ENCODE assay signal across 11 cellular contexts in genomic region chr16:68000450-68000849, GRCh38. TPM values are rescaled to one million over a fixed set of nuclear protein-coding genes. Genes with fewer than 3 reads are reported as not detected.
DNase-seq lines count a peak whose midpoint lies in the region; ATAC-seq, FAIRE-seq and TF ChIP-seq lines count a peak whose summit lies in the region.
"Had no signal": no experiment of that assay in that cellular context is flagged by ENCODE, and none has a peak within 500 bp of the region (broad histone marks: within the 10 kb centered on the region; RNA-seq: fewer than 3 reads in every experiment).

No MANE protein-coding gene starts in this region.

- H3K4me2 ChIP-seq in HepG2 (ENCODE audit: low read depth, low read length) = no peak overlapping the region; the same call in 1 of the 2 replicates

- CTCF ChIA-PET in HepG2 (lab: Yijun Ruan, JAX; ENCODE audit: low intra/inter-chr PET ratio, low total read pairs) = no interaction called here

- TF ChIP-seq CTCF in liver (IDR thresholded peaks at IDR 0.05; ENCODE audit: low read depth, low read length, missing input control) (no peak), HepG2 (CRISPR knock-in tag; IDR thresholded peaks at IDR 0.05) (no peak), mucosa of descending colon (IDR thresholded peaks at IDR 0.05) (no peak), stomach (IDR thresholded peaks at IDR 0.05) (no peak), esophagus muscularis mucosa (IDR thresholded peaks at IDR 0.05) (no peak)

- in situ Hi-C loops in HepG2 (cut with HindIII; ENCODE audit: extremely low pct_ligation_motif_present, low pct_unique_long_range_greater_than_20kb) = no loop called here

- POLR2A ChIA-PET in HepG2 (lab: Yijun Ruan, JAX) = interaction anchor here (2.1 kb wide), 1 partner anchor 23 kb away, joined by 7 read pairs; the partner anchor contains the start of genes DDX28 and DUS2

- intact Hi-C loops in HepG2 (cut with micrococcal nuclease; ENCODE audit: unreplicated experiment) = no loop called here
- intact Hi-C loops in mucosa of descending colon (cut with DNase I, micrococcal nuclease) = no loop called here
- intact Hi-C loops in stomach (cut with DNase I; ENCODE audit: low total_unique reads) = no loop called here
- intact Hi-C loops in esophagus muscularis mucosa (cut with DNase I) = no loop called here

- no peaks in the 10 kb centered on the region for H4K20me1 ChIP-seq in HepG2 (ENCODE audit: insufficient read depth, low read length)

- TF ChIP-seq RAD21 in liver (IDR thresholded peaks at IDR 0.05) = no peak
- no peak for TF ChIP-seq RAD21 in HepG2 (CRISPR knock-in tag; IDR thresholded peaks at IDR 0.05)

- H3K27me3 ChIP-seq in liver (ENCODE audit: control insufficient read depth in 4 of 4, insufficient read depth in 4 of 4, low read length in 3 of 4) = no peaks in the 10 kb centered on the region
- H3K27me3 ChIP-seq in HepG2 (ENCODE audit: control insufficient read depth in 1 of 2, insufficient read depth in 2 of 2, low read length in 2 of 2) = no peaks in the 10 kb centered on the region
- H3K27me3 ChIP-seq in stomach = no peaks in the 10 kb centered on the region
- H3K27me3 ChIP-seq in esophagus muscularis mucosa = no peaks in the 10 kb centered on the region

- H3K4me3 ChIP-seq in liver (ENCODE audit: low read depth in 1 of 3, low read length in 3 of 3) = no peak overlapping the region
- H3K4me3 ChIP-seq in HepG2 (replicated peaks in 1 of 3; ENCODE audit: insufficient read depth in 1 of 3, low read depth in 2 of 3, low read length in 3 of 3) = no peak overlapping the region
- H3K4me3 ChIP-seq in mucosa of descending colon = no peak overlapping the region
- H3K4me3 ChIP-seq in stomach = no peak overlapping the region
- no peak overlapping the region for H3K4me3 ChIP-seq in esophagus muscularis mucosa

- H3K9ac ChIP-seq in liver (ENCODE audit: low read depth in 1 of 2, low read length in 2 of 2) = no peak overlapping the region
- no peak overlapping the region for H3K9ac ChIP-seq in HepG2 (ENCODE audit: insufficient read depth, low read depth, low read length)

- no peak overlapping the region for H2AFZ ChIP-seq in HepG2 (ENCODE audit: low read length)

- BruUV-seq in HepG2 (replicated peaks; lab: Mats Ljungman, UMichigan) = no TSS peak

- no peak for DNase-seq in HepG2 (ENCODE audit: low spot score)
- DNase-seq in mucosa of descending colon = no peak
- DNase-seq in stomach = no peak
- no peak for DNase-seq in esophagus muscularis mucosa (ENCODE audit: extremely low spot score)
- DNase-seq in retina = no peak
- DNase-seq: endodermal cell, NCI-H2171 had no signal

- peaks cover 0 to 6% (median 2%) of the 10 kb centered on the region in 4 donors for H3K4me1 ChIP-seq in liver (ENCODE audit: control insufficient read depth in 4 of 4, insufficient read depth in 4 of 4, low read length in 3 of 4)
- H3K4me1 ChIP-seq in HepG2 (ENCODE audit: insufficient read depth, low read length) = peaks cover 45% of the 10 kb centered on the region
- no peaks in the 10 kb centered on the region for H3K4me1 ChIP-seq in mucosa of descending colon (ENCODE audit: low read depth)
- peaks cover 0 to 35% (median 7%) of the 10 kb centered on the region in 4 donors for H3K4me1 ChIP-seq in stomach
- peaks cover 0 to 16% (median 4%) of the 10 kb centered on the region in 4 donors for H3K4me1 ChIP-seq in esophagus muscularis mucosa

- WGBS in liver = 53% methylated on average over 3 of the region's 3 CpGs
- WGBS in HepG2 (ENCODE audit: low lambda C conversion rate) = 35% methylated on average over 3 of the region's 3 CpGs
- 30 to 44% (median 40%) methylated on average over 3 of the region's 3 CpGs for WGBS in stomach, 5 donors
- WGBS in esophagus muscularis mucosa = 45% methylated on average over 2 of the region's 3 CpGs

- H3K36me3 ChIP-seq in liver (ENCODE audit: control insufficient read depth in 4 of 4, insufficient read depth in 3 of 4, low read depth in 1 of 4, low read length in 3 of 4) (no peaks in the 10 kb centered on the region), HepG2 (replicated peaks in 1 of 2; ENCODE audit: control insufficient read depth in 1 of 2, insufficient read depth in 2 of 2, low read length in 2 of 2) (no peaks in the 10 kb centered on the region), mucosa of descending colon (ENCODE audit: low read depth) (no peaks in the 10 kb centered on the region), stomach (no peaks in the 10 kb centered on the region), esophagus muscularis mucosa (no peaks in the 10 kb centered on the region)

- FAIRE-seq in HepG2 (lab: Jason Lieb, UNC) = no peak

- no peaks in the 10 kb centered on the region for H3K79me2 ChIP-seq in HepG2 (ENCODE audit: insufficient read depth, low read length)

- TF ChIP-seq EP300 in HepG2 (IDR thresholded peaks at IDR 0.05; ENCODE audit: low read depth in 2 of 2, low read length in 2 of 2) = no peak
- TF ChIP-seq EP300 in HepG2 (CRISPR knock-in tag; IDR thresholded peaks at IDR 0.05; ENCODE audit: borderline replicate concordance) = no peak
- TF ChIP-seq EP300 in stomach (IDR thresholded peaks at IDR 0.05) = no peak
- TF ChIP-seq EP300 in esophagus muscularis mucosa (IDR thresholded peaks at IDR 0.05) = no peak

- no peak for TF ChIP-seq POLR2A in HepG2 (IDR thresholded peaks at IDR 0.05; ENCODE audit: insufficient read depth in 1 of 2, low read depth in 2 of 2, low read length in 2 of 2)
- TF ChIP-seq POLR2A in stomach (IDR thresholded peaks at IDR 0.05) = no peak
- TF ChIP-seq POLR2A in esophagus muscularis mucosa (IDR thresholded peaks at IDR 0.05; ENCODE audit: low read depth) = no peak

- ATAC-seq in HepG2 (no peak; the same call in 2 of the 3 replicates), mucosa of descending colon (peak; percentile 29), HG03097 (IDR thresholded peaks at IDR 0.05; ENCODE audit: low FRiP score, unreplicated experiment) (no peak)
- ATAC-seq: HCT116 had no signal

- H3K9me3 ChIP-seq in liver (ENCODE audit: control insufficient read depth in 4 of 4, low read length in 3 of 4) = no peaks in the 10 kb centered on the region
- H3K9me3 ChIP-seq in HepG2 (ENCODE audit: low read length) = no peaks in the 10 kb centered on the region
- no peaks in the 10 kb centered on the region for H3K9me3 ChIP-seq in mucosa of descending colon
- H3K9me3 ChIP-seq in stomach = no peaks in the 10 kb centered on the region
- H3K9me3 ChIP-seq in esophagus muscularis mucosa = no peaks in the 10 kb centered on the region

- peak overlapping the region; percentile 48 to 61 for H3K27ac ChIP-seq in liver (ENCODE audit: low read depth in 1 of 2, low read length in 2 of 2)
- H3K27ac ChIP-seq in HepG2 (ENCODE audit: extremely low read length, insufficient read depth, low read length) = no peak overlapping the region
- H3K27ac ChIP-seq in cingulate gyrus (ENCODE audit: low read depth, low read length) = peak overlapping the region; percentile 23
- H3K27ac ChIP-seq in stomach = peak overlapping the region in 2 of 5 donors; percentile 65 to 66
- H3K27ac ChIP-seq in esophagus muscularis mucosa (replicated peaks in 1 of 4) = peak overlapping the region in 2 of 4 donors; percentile 34 to 47

RNA-seq across cellular contexts. Expression of gene DPEP2, which starts 1.2 kb away (rescaled TPM):
- total RNA-seq in liver (1 to 10 TPM; 1.9 to 2.4 TPM), HepG2 (2016; rRNA removed; fragmentation: Illumina TruSeq; extraction: Trizol) (not detected in 2 replicates), mucosa of descending colon (1 to 10 TPM; 1.5 to 2.8 (median 1.6) TPM), stomach (1 to 10 TPM in 3 of 5 donors, not detected in 2; 2.4 to 5.2 (median 3.1) TPM), esophagus muscularis mucosa (1 to 10 TPM; 1.4 to 5.5 (median 3.7) TPM)
- polyA plus RNA-seq in liver (1 to 10 TPM; 1.4 to 1.9 TPM), HepG2 (2011; rRNA removed) (0.18 and 0.26 TPM in 2 replicates), stomach (under 1 TPM; 0.61 to 0.95 (median 0.75) TPM)
- total RNA-seq in HepG2 (2016; cell fraction: cytosol; rRNA removed; fragmentation: Illumina TruSeq; extraction: Trizol; ENCODE audit: low read depth) = not detected in 2 replicates
- total RNA-seq in HepG2 (2016; cell fraction: insoluble cytoplasmic fraction; rRNA removed; fragmentation: Illumina TruSeq; extraction: Trizol) = not detected in 2 replicates
- total RNA-seq in HepG2 (2016; cell fraction: membrane; rRNA removed; fragmentation: Illumina TruSeq; extraction: Trizol) = not detected in 2 replicates
- not detected in 2 replicates for total RNA-seq in HepG2 (2016; cell fraction: nucleus; rRNA removed; fragmentation: Illumina TruSeq; extraction: Trizol)
- polyA plus RNA-seq in HepG2 (2011; cell fraction: cytosol; rRNA removed) = 0.08 and 0.27 TPM in 2 replicates
- polyA plus RNA-seq in HepG2 (2011; cell fraction: nucleus; rRNA removed) = 0.38 and 0.45 TPM in 2 replicates
- 0.73 TPM in 1 of 2 replicates, not detected in the other for polyA plus RNA-seq in HepG2 (2012)
- polyA plus RNA-seq in HepG2 (2016; cell fraction: cytosol; fragmentation: Illumina TruSeq; extraction: Trizol; ENCODE audit: low read depth) = not detected in 2 replicates
- polyA plus RNA-seq in HepG2 (2016; cell fraction: insoluble cytoplasmic fraction; fragmentation: Illumina TruSeq; extraction: Trizol; ENCODE audit: low read depth) = not detected in 2 replicates
- polyA plus RNA-seq in HepG2 (2016; cell fraction: membrane; fragmentation: Illumina TruSeq; extraction: Trizol; ENCODE audit: low read depth) = not detected in 2 replicates
- polyA plus RNA-seq in HepG2 (2016; cell fraction: nucleus; fragmentation: Illumina TruSeq; extraction: Trizol; ENCODE audit: insufficient read depth, low read depth) = not detected in 2 replicates
- polyA minus RNA-seq in HepG2 (2011; rRNA and poly(A)+ RNA removed; ENCODE audit: low replicate concordance) = 0.21 and 0.80 TPM in 2 replicates
- polyA minus RNA-seq in HepG2 (2011; cell fraction: cytosol; rRNA and poly(A)+ RNA removed) = 0.53 TPM in 1 of 2 replicates, not detected in the other
- polyA minus RNA-seq in HepG2 (2011; cell fraction: nucleus; rRNA and poly(A)+ RNA removed) = 0.26 TPM in 1 of 2 replicates, not detected in the other

RNA-seq across cellular contexts. Expression of gene DPEP2NB, which starts 15.3 kb away (rescaled TPM):
- total RNA-seq in liver = not detected
- not detected for polyA plus RNA-seq in liver
- not detected in 2 replicates for total RNA-seq in HepG2 (2016; rRNA removed; fragmentation: Illumina TruSeq; extraction: Trizol)
- not detected in 2 replicates for total RNA-seq in HepG2 (2016; cell fraction: cytosol; rRNA removed; fragmentation: Illumina TruSeq; extraction: Trizol; ENCODE audit: low read depth)
- total RNA-seq in HepG2 (2016; cell fraction: insoluble cytoplasmic fraction; rRNA removed; fragmentation: Illumina TruSeq; extraction: Trizol) = not detected in 2 replicates
- total RNA-seq in HepG2 (2016; cell fraction: membrane; rRNA removed; fragmentation: Illumina TruSeq; extraction: Trizol) = not detected in 2 replicates
- not detected in 2 replicates for total RNA-seq in HepG2 (2016; cell fraction: nucleus; rRNA removed; fragmentation: Illumina TruSeq; extraction: Trizol)
- not detected in 2 replicates for polyA plus RNA-seq in HepG2 (2011; rRNA removed)
- not detected in 2 replicates for polyA plus RNA-seq in HepG2 (2011; cell fraction: cytosol; rRNA removed)
- not detected in 2 replicates for polyA plus RNA-seq in HepG2 (2011; cell fraction: nucleus; rRNA removed)
- polyA plus RNA-seq in HepG2 (2012) = not detected in 2 replicates
- polyA plus RNA-seq in HepG2 (2016; cell fraction: cytosol; fragmentation: Illumina TruSeq; extraction: Trizol; ENCODE audit: low read depth) = not detected in 2 replicates
- not detected in 2 replicates for polyA plus RNA-seq in HepG2 (2016; cell fraction: insoluble cytoplasmic fraction; fragmentation: Illumina TruSeq; extraction: Trizol; ENCODE audit: low read depth)
- not detected in 2 replicates for polyA plus RNA-seq in HepG2 (2016; cell fraction: membrane; fragmentation: Illumina TruSeq; extraction: Trizol; ENCODE audit: low read depth)
- not detected in 2 replicates for polyA plus RNA-seq in HepG2 (2016; cell fraction: nucleus; fragmentation: Illumina TruSeq; extraction: Trizol; ENCODE audit: insufficient read depth, low read depth)
- polyA minus RNA-seq in HepG2 (2011; rRNA and poly(A)+ RNA removed; ENCODE audit: low replicate concordance) = not detected in 2 replicates
- polyA minus RNA-seq in HepG2 (2011; cell fraction: cytosol; rRNA and poly(A)+ RNA removed) = not detected in 2 replicates
- not detected in 2 replicates for polyA minus RNA-seq in HepG2 (2011; cell fraction: nucleus; rRNA and poly(A)+ RNA removed)
- not detected for total RNA-seq in mucosa of descending colon
- total RNA-seq in stomach = not detected
- polyA plus RNA-seq in stomach = not detected
- total RNA-seq in esophagus muscularis mucosa = not detected
- total RNA-seq: endodermal cell had no signal

RNA-seq across cellular contexts. Expression of gene DPEP3, which starts 20.2 kb away (rescaled TPM):
- total RNA-seq in liver = under 1 TPM; 0.08 to 0.37 TPM
- polyA plus RNA-seq in liver = under 1 TPM in 1 of 2 donors, not detected in 1; 0.22 TPM
- total RNA-seq in HepG2 (2016; rRNA removed; fragmentation: Illumina TruSeq; extraction: Trizol) = not detected in 2 replicates
- total RNA-seq in HepG2 (2016; cell fraction: cytosol; rRNA removed; fragmentation: Illumina TruSeq; extraction: Trizol; ENCODE audit: low read depth) = not detected in 2 replicates
- total RNA-seq in HepG2 (2016; cell fraction: insoluble cytoplasmic fraction; rRNA removed; fragmentation: Illumina TruSeq; extraction: Trizol) = not detected in 2 replicates
- total RNA-seq in HepG2 (2016; cell fraction: membrane; rRNA removed; fragmentation: Illumina TruSeq; extraction: Trizol) = not detected in 2 replicates
- not detected in 2 replicates for total RNA-seq in HepG2 (2016; cell fraction: nucleus; rRNA removed; fragmentation: Illumina TruSeq; extraction: Trizol)
- not detected in 2 replicates for polyA plus RNA-seq in HepG2 (2011; rRNA removed)
- polyA plus RNA-seq in HepG2 (2011; cell fraction: cytosol; rRNA removed) = not detected in 2 replicates
- not detected in 2 replicates for polyA plus RNA-seq in HepG2 (2011; cell fraction: nucleus; rRNA removed)
- polyA plus RNA-seq in HepG2 (2012) = not detected in 2 replicates
- polyA plus RNA-seq in HepG2 (2016; cell fraction: cytosol; fragmentation: Illumina TruSeq; extraction: Trizol; ENCODE audit: low read depth) = not detected in 2 replicates
- polyA plus RNA-seq in HepG2 (2016; cell fraction: insoluble cytoplasmic fraction; fragmentation: Illumina TruSeq; extraction: Trizol; ENCODE audit: low read depth) = not detected in 2 replicates
- polyA plus RNA-seq in HepG2 (2016; cell fraction: membrane; fragmentation: Illumina TruSeq; extraction: Trizol; ENCODE audit: low read depth) = not detected in 2 replicates
- not detected in 2 replicates for polyA plus RNA-seq in HepG2 (2016; cell fraction: nucleus; fragmentation: Illumina TruSeq; extraction: Trizol; ENCODE audit: insufficient read depth, low read depth)
- not detected in 2 replicates for polyA minus RNA-seq in HepG2 (2011; rRNA and poly(A)+ RNA removed; ENCODE audit: low replicate concordance)
- not detected in 2 replicates for polyA minus RNA-seq in HepG2 (2011; cell fraction: cytosol; rRNA and poly(A)+ RNA removed)
- polyA minus RNA-seq in HepG2 (2011; cell fraction: nucleus; rRNA and poly(A)+ RNA removed) = not detected in 2 replicates
- not detected for total RNA-seq in mucosa of descending colon
- total RNA-seq in stomach = not detected
- polyA plus RNA-seq in stomach = not detected
- under 1 TPM in 1 of 4 donors, not detected in 3; 0.17 TPM for total RNA-seq in esophagus muscularis mucosa

RNA-seq across cellular contexts. Expression of gene DDX28, which starts 22.6 kb away (rescaled TPM):
- total RNA-seq in liver (1 to 10 TPM; 7.6 to 8.4 TPM), HepG2 (2016; rRNA removed; fragmentation: Illumina TruSeq; extraction: Trizol) (16.4 and 18.4 TPM in 2 replicates), mucosa of descending colon (1 to 10 TPM; 6.1 to 7.2 (median 6.8) TPM), stomach (1 to 10 TPM in 3 of 5 donors, not detected in 2; 4.6 to 8.9 (median 7.3) TPM), esophagus muscularis mucosa (10 to 100 TPM in 1 of 4 donors, 1 to 10 TPM in 3; 5.0 to 10.1 (median 8.4) TPM)
- polyA plus RNA-seq in liver (10 to 100 TPM in 1 of 2 donors, 1 to 10 TPM in 1; 8.4 to 11.6 TPM), HepG2 (2011; rRNA removed) (13.6 and 14.1 TPM in 2 replicates), stomach (1 to 10 TPM; 6.3 to 9.7 (median 7.3) TPM)
- 2.8 and 3.0 TPM in 2 replicates for total RNA-seq in HepG2 (2016; cell fraction: cytosol; rRNA removed; fragmentation: Illumina TruSeq; extraction: Trizol; ENCODE audit: low read depth)
- total RNA-seq in HepG2 (2016; cell fraction: insoluble cytoplasmic fraction; rRNA removed; fragmentation: Illumina TruSeq; extraction: Trizol) = 16.5 and 18.2 TPM in 2 replicates
- total RNA-seq in HepG2 (2016; cell fraction: membrane; rRNA removed; fragmentation: Illumina TruSeq; extraction: Trizol) = 5.7 and 7.5 TPM in 2 replicates
- total RNA-seq in HepG2 (2016; cell fraction: nucleus; rRNA removed; fragmentation: Illumina TruSeq; extraction: Trizol) = 11.7 and 13.6 TPM in 2 replicates
- 12.4 and 15.6 TPM in 2 replicates for polyA plus RNA-seq in HepG2 (2011; cell fraction: cytosol; rRNA removed)
- 8.7 and 9.9 TPM in 2 replicates for polyA plus RNA-seq in HepG2 (2011; cell fraction: nucleus; rRNA removed)
- polyA plus RNA-seq in HepG2 (2012) = 6.3 and 6.8 TPM in 2 replicates
- 1.2 and 1.6 TPM in 2 replicates for polyA plus RNA-seq in HepG2 (2016; cell fraction: cytosol; fragmentation: Illumina TruSeq; extraction: Trizol; ENCODE audit: low read depth)
- 14.5 and 16.0 TPM in 2 replicates for polyA plus RNA-seq in HepG2 (2016; cell fraction: insoluble cytoplasmic fraction; fragmentation: Illumina TruSeq; extraction: Trizol; ENCODE audit: low read depth)
- polyA plus RNA-seq in HepG2 (2016; cell fraction: membrane; fragmentation: Illumina TruSeq; extraction: Trizol; ENCODE audit: low read depth) = 2.6 and 3.1 TPM in 2 replicates
- polyA plus RNA-seq in HepG2 (2016; cell fraction: nucleus; fragmentation: Illumina TruSeq; extraction: Trizol; ENCODE audit: insufficient read depth, low read depth) = 13.9 and 15.5 TPM in 2 replicates
- polyA minus RNA-seq in HepG2 (2011; rRNA and poly(A)+ RNA removed; ENCODE audit: low replicate concordance) = 19.4 and 28.5 TPM in 2 replicates
- 7.2 and 10.0 TPM in 2 replicates for polyA minus RNA-seq in HepG2 (2011; cell fraction: cytosol; rRNA and poly(A)+ RNA removed)
- 18.2 and 19.9 TPM in 2 replicates for polyA minus RNA-seq in HepG2 (2011; cell fraction: nucleus; rRNA and poly(A)+ RNA removed)

RNA-seq across cellular contexts. Expression of gene DUS2, which starts 22.6 kb away (rescaled TPM):
- 10 to 100 TPM in 1 of 2 donors, 1 to 10 TPM in 1; 7.2 to 10.7 TPM for total RNA-seq in liver
- 1 to 10 TPM; 6.9 to 8.6 TPM for polyA plus RNA-seq in liver
- total RNA-seq in HepG2 (2016; rRNA removed; fragmentation: Illumina TruSeq; extraction: Trizol) = 25.1 and 25.9 TPM in 2 replicates
- total RNA-seq in HepG2 (2016; cell fraction: cytosol; rRNA removed; fragmentation: Illumina TruSeq; extraction: Trizol; ENCODE audit: low read depth) = 11.4 and 13.4 TPM in 2 replicates
- total RNA-seq in HepG2 (2016; cell fraction: insoluble cytoplasmic fraction; rRNA removed; fragmentation: Illumina TruSeq; extraction: Trizol) = 26.9 and 27.5 TPM in 2 replicates
- total RNA-seq in HepG2 (2016; cell fraction: membrane; rRNA removed; fragmentation: Illumina TruSeq; extraction: Trizol) = 8.8 and 9.5 TPM in 2 replicates
- 20.8 and 22.6 TPM in 2 replicates for total RNA-seq in HepG2 (2016; cell fraction: nucleus; rRNA removed; fragmentation: Illumina TruSeq; extraction: Trizol)
- 17.8 and 22.6 TPM in 2 replicates for polyA plus RNA-seq in HepG2 (2011; rRNA removed)
- polyA plus RNA-seq in HepG2 (2011; cell fraction: cytosol; rRNA removed) = 18.3 and 19.9 TPM in 2 replicates
- 73.1 and 73.7 TPM in 2 replicates for polyA plus RNA-seq in HepG2 (2011; cell fraction: nucleus; rRNA removed)
- polyA plus RNA-seq in HepG2 (2012) = 17.0 and 17.7 TPM in 2 replicates
- polyA plus RNA-seq in HepG2 (2016; cell fraction: cytosol; fragmentation: Illumina TruSeq; extraction: Trizol; ENCODE audit: low read depth) = 1.7 and 1.8 TPM in 2 replicates
- polyA plus RNA-seq in HepG2 (2016; cell fraction: insoluble cytoplasmic fraction; fragmentation: Illumina TruSeq; extraction: Trizol; ENCODE audit: low read depth) = 14.5 and 16.7 TPM in 2 replicates
- 2.5 and 3.7 TPM in 2 replicates for polyA plus RNA-seq in HepG2 (2016; cell fraction: membrane; fragmentation: Illumina TruSeq; extraction: Trizol; ENCODE audit: low read depth)
- 30.5 and 31.8 TPM in 2 replicates for polyA plus RNA-seq in HepG2 (2016; cell fraction: nucleus; fragmentation: Illumina TruSeq; extraction: Trizol; ENCODE audit: insufficient read depth, low read depth)
- polyA minus RNA-seq in HepG2 (2011; rRNA and poly(A)+ RNA removed; ENCODE audit: low replicate concordance) = 36.7 and 47.6 TPM in 2 replicates
- polyA minus RNA-seq in HepG2 (2011; cell fraction: cytosol; rRNA and poly(A)+ RNA removed) = 9.6 and 11.9 TPM in 2 replicates
- 34.6 and 41.8 TPM in 2 replicates for polyA minus RNA-seq in HepG2 (2011; cell fraction: nucleus; rRNA and poly(A)+ RNA removed)
- 10 to 100 TPM; 11.6 to 13.5 (median 12.6) TPM for total RNA-seq in mucosa of descending colon
- 10 to 100 TPM in 4 of 5 donors, under 1 TPM in 1; 0.45 to 27.5 (median 15.2) TPM for total RNA-seq in stomach
- 1 to 10 TPM; 4.3 to 9.5 (median 5.0) TPM for polyA plus RNA-seq in stomach
- 10 to 100 TPM in 1 of 4 donors, 1 to 10 TPM in 3; 8.4 to 12.5 (median 9.7) TPM for total RNA-seq in esophagus muscularis mucosa
